In genomic region chr10:97715259-97715874, GRCh38 we compare ENCODE assay signal across 9 cellular contexts. TPM values are rescaled to one million over a fixed set of nuclear protein-coding genes. Genes with fewer than 3 reads are reported as not detected.
DNase-seq lines count a peak whose midpoint lies in the region; ATAC-seq and TF ChIP-seq lines count a peak whose summit lies in the region.
"Had no signal": no experiment of that assay in that cellular context is flagged by ENCODE, and none has a peak within 500 bp of the region (broad histone marks: within the 10 kb centered on the region; RNA-seq: fewer than 3 reads in every experiment).

No MANE protein-coding gene starts in this region.

- H3K9me3 Mint-ChIP-seq in Calu3 (ENCODE audit: low read depth, unreplicated experiment), result no peaks in the 10 kb centered on the region

- no peaks in the 10 kb centered on the region for H4K20me1 ChIP-seq in fibroblast of lung (ENCODE audit: control insufficient read depth, extremely low read depth, insufficient read depth, low read length)

- H2AFZ ChIP-seq in fibroblast of lung (ENCODE audit: low read length), result no peak overlapping the region

- ATAC-seq in T-helper 17 cell, result no peak
- ATAC-seq in GM19023 (IDR thresholded peaks at IDR 0.05; ENCODE audit: unreplicated experiment), result no peak
- ATAC-seq in GM21447 (IDR thresholded peaks at IDR 0.05; ENCODE audit: unreplicated experiment), result no peak

- H3K9ac ChIP-seq in fibroblast of lung (ENCODE audit: insufficient read depth, low read length) (peak overlapping the region; percentile 80), rectal smooth muscle tissue (ENCODE audit: low read length) (no peak overlapping the region)

- no TSS peak for BruUV-seq in Calu3 (replicated peaks; lab: Mats Ljungman, UMichigan)

- H3K4me3 ChIP-seq in fibroblast of lung (replicated peaks in 1 of 4; ENCODE audit: control extremely low read depth in 1 of 4, insufficient read depth in 1 of 4, low read depth in 3 of 4, low read length in 4 of 4) (peak overlapping the region; percentile 57 to 76 (median 75)), rectal smooth muscle tissue (ENCODE audit: low read length) (peak overlapping the region; percentile 94)

- H3K27me3 ChIP-seq in fibroblast of lung (ENCODE audit: control insufficient read depth, insufficient read depth, low read length) (no peaks in the 10 kb centered on the region), rectal smooth muscle tissue (ENCODE audit: control insufficient read depth, insufficient read depth, low read length) (no peaks in the 10 kb centered on the region)

- H3K79me2 ChIP-seq in fibroblast of lung (ENCODE audit: control insufficient read depth, insufficient read depth, low read length), result peaks cover 34% of the 10 kb centered on the region

- H3K27ac ChIP-seq in fibroblast of lung (ENCODE audit: insufficient read depth, low read length), result peak overlapping the region; percentile 85
- H3K27ac ChIP-seq in rectal smooth muscle tissue (ENCODE audit: low read depth, low read length), result peak overlapping the region; percentile 95
- H3K27ac ChIP-seq: HL-60 had no signal

- H3K27ac Mint-ChIP-seq in Calu3 (ENCODE audit: unreplicated experiment) (no peak overlapping the region), T-helper 17 cell (no peak overlapping the region)

- CTCF ChIA-PET in Calu3 (lab: Charles Lee) (no interaction called here), HEK293T (lab: Yijun Ruan, JAX) (interaction anchor here (2.1 kb wide), 1 partner anchor 13 kb away, joined by 13 read pairs; no protein-coding TSS in a partner anchor)

- H3K36me3 Mint-ChIP-seq in Calu3 (ENCODE audit: insufficient read depth, unreplicated experiment), result peaks cover 47% of the 10 kb centered on the region
- peaks cover 4% of the 10 kb centered on the region for H3K36me3 Mint-ChIP-seq in T-helper 17 cell (ENCODE audit: low read depth)

- H3K27me3 Mint-ChIP-seq in Calu3 (ENCODE audit: unreplicated experiment) (no peaks in the 10 kb centered on the region), T-helper 17 cell (peaks cover 6% of the 10 kb centered on the region)

- H3K4me1 ChIP-seq in fibroblast of lung (ENCODE audit: control insufficient read depth, extremely low read depth, insufficient read depth, low read length) (peaks cover 20% of the 10 kb centered on the region), rectal smooth muscle tissue (ENCODE audit: control insufficient read depth, insufficient read depth, low read length) (peaks cover 42% of the 10 kb centered on the region)

- peak overlapping the region; percentile 90 for H3K4me2 ChIP-seq in fibroblast of lung (ENCODE audit: extremely low read depth, insufficient read depth, low read length)

- intact Hi-C loops in Calu3 (cut with micrococcal nuclease; ENCODE audit: unreplicated experiment), result loop anchor here (5.0 kb wide), 1 partner anchor 38 kb away; no protein-coding TSS in a partner anchor

- H3K36me3 ChIP-seq in fibroblast of lung (ENCODE audit: control insufficient read depth, insufficient read depth, low read length) (peaks cover 7% of the 10 kb centered on the region), rectal smooth muscle tissue (ENCODE audit: control insufficient read depth, insufficient read depth, low read length) (peaks cover 8% of the 10 kb centered on the region)

- no peak for TF ChIP-seq CTCF in Calu3 (IDR thresholded peaks at IDR 0.05; ENCODE audit: unreplicated experiment)
- TF ChIP-seq CTCF in fibroblast of lung (conservative IDR thresholded peaks at IDR 0.05 in 1 of 2, IDR thresholded peaks at IDR 0.05 in 1 of 2; ENCODE audit: low read depth in 1 of 2, low read length in 2 of 2), result no peak

- H3K4me1 Mint-ChIP-seq in Calu3 (ENCODE audit: low read depth, unreplicated experiment), result peaks cover 21% of the 10 kb centered on the region
- H3K4me1 Mint-ChIP-seq in T-helper 17 cell, result peaks cover 18% of the 10 kb centered on the region

- POLR2A ChIA-PET in HEK293T (lab: Yijun Ruan, JAX), result interaction anchor here (0.9 to 4.2 kb wide), 7 partner anchors 10 to 31 kb away, joined by 3 to 63 read pairs (median 16); partner anchors contain the start of genes AVPI1 and ZFYVE27

- H3K9me3 ChIP-seq in T-helper 17 cell (ENCODE audit: control insufficient read depth, low read length, poor library complexity, severe bottlenecking) (no peaks in the 10 kb centered on the region), fibroblast of lung (ENCODE audit: control insufficient read depth, insufficient read depth, low read depth, low read length) (no peaks in the 10 kb centered on the region)

- DNase-seq in Calu3 (no peak), T-helper 17 cell (no peak), fibroblast of lung (ENCODE audit: low read depth in 2 of 2) (no peak), OCI-M2 (lab: John Stamatoyannopoulos, UW; ENCODE audit: unreplicated experiment) (no peak), HEK293T (ENCODE audit: extremely low spot score) (no peak)

- H3K4me3 Mint-ChIP-seq in Calu3 (ENCODE audit: low read depth, unreplicated experiment) (peak overlapping the region; percentile 76), T-helper 17 cell (peak overlapping the region; percentile 100)

TF ChIP-seq in HEK293T, 16 proteins besides CTCF, POLR2A, EP300 and RAD21:
- no peak for TF ChIP-seq TARDBP (IDR thresholded peaks at IDR 0.05)
- TF ChIP-seq BHLHE40 (IDR thresholded peaks at IDR 0.05; ENCODE audit: borderline replicate concordance), result no peak
- TF ChIP-seq NFRKB (IDR thresholded peaks at IDR 0.05), result no peak
- TF ChIP-seq FOXA1 (IDR thresholded peaks at IDR 0.05), result no peak
- TF ChIP-seq ARNT (IDR thresholded peaks at IDR 0.05), result no peak
- no peak for TF ChIP-seq SUZ12 (IDR thresholded peaks at IDR 0.05)
- TF ChIP-seq SP1 (IDR thresholded peaks at IDR 0.05), result no peak
- TF ChIP-seq PKNOX1 (IDR thresholded peaks at IDR 0.05), result no peak
- no peak for TF ChIP-seq HDGF (IDR thresholded peaks at IDR 0.05; ENCODE audit: borderline replicate concordance)
- no peak for TF ChIP-seq FOXM1 (IDR thresholded peaks at IDR 0.05; ENCODE audit: borderline replicate concordance)
- TF ChIP-seq CTBP1 (IDR thresholded peaks at IDR 0.05; ENCODE audit: borderline replicate concordance), result no peak
- no peak for TF ChIP-seq L3MBTL2 (conservative IDR thresholded peaks at IDR 0.05)
- TF ChIP-seq FOXK2 (IDR thresholded peaks at IDR 0.05), result no peak
- no peak for TF ChIP-seq ELF4 (IDR thresholded peaks at IDR 0.05)
- TF ChIP-seq ZNF384 (IDR thresholded peaks at IDR 0.05), result no peak
- TF ChIP-seq LEF1 (IDR thresholded peaks at IDR 0.05; ENCODE audit: borderline replicate concordance), result no peak

RNA-seq across cellular contexts. Expression of gene MARVELD1, which starts 1.8 kb away (rescaled TPM):
- total RNA-seq in Calu3 (2022) (18.1 and 20.2 TPM in 2 replicates), T-helper 17 cell (1 to 10 TPM; 1.2 to 2.7 TPM), fibroblast of lung (12.1 and 16.3 TPM in 2 replicates)
- polyA plus RNA-seq in fibroblast of lung, result 106 and 132 TPM in 2 replicates
- 69.8 and 73.6 TPM in 2 replicates for polyA plus RNA-seq in fibroblast of lung (2012)
- polyA minus RNA-seq in fibroblast of lung (ENCODE audit: low replicate concordance), result 87.0 and 98.0 TPM in 2 replicates

RNA-seq across cellular contexts. Expression of gene ZFYVE27, which starts 21.6 kb away (rescaled TPM):
- total RNA-seq in Calu3 (2022) (28.3 and 30.0 TPM in 2 replicates), T-helper 17 cell (10 to 100 TPM; 60.0 to 69.2 TPM), fibroblast of lung (16.9 and 22.1 TPM in 2 replicates)
- polyA plus RNA-seq in fibroblast of lung, result 7.7 and 8.3 TPM in 2 replicates
- 7.7 and 8.1 TPM in 2 replicates for polyA plus RNA-seq in fibroblast of lung (2012)
- 7.3 and 7.8 TPM in 2 replicates for polyA minus RNA-seq in fibroblast of lung (ENCODE audit: low replicate concordance)

RNA-seq across cellular contexts. Expression of gene AVPI1, which starts 28.3 kb away (rescaled TPM):
- total RNA-seq in Calu3 (2022), result 16.9 and 25.6 TPM in 2 replicates
- total RNA-seq in T-helper 17 cell, result 1 to 10 TPM; 5.6 to 8.6 TPM
- 31.8 and 77.5 TPM in 2 replicates for total RNA-seq in fibroblast of lung
- 14.3 and 14.9 TPM in 2 replicates for polyA plus RNA-seq in fibroblast of lung
- 25.4 and 27.1 TPM in 2 replicates for polyA plus RNA-seq in fibroblast of lung (2012)
- 21.2 and 26.7 TPM in 2 replicates for polyA minus RNA-seq in fibroblast of lung (ENCODE audit: low replicate concordance)

RNA-seq across cellular contexts. Expression of gene SFRP5, which starts 56.4 kb away (rescaled TPM):
- total RNA-seq in Calu3 (2022) (0.19 and 0.20 TPM in 2 replicates), T-helper 17 cell (not detected), fibroblast of lung (not detected in 2 replicates)
- polyA plus RNA-seq in fibroblast of lung, result not detected in 2 replicates
- polyA plus RNA-seq in fibroblast of lung (2012), result not detected in 2 replicates
- not detected in 2 replicates for polyA minus RNA-seq in fibroblast of lung (ENCODE audit: low replicate concordance)
